Comparison of ENCODE assay signal across 28 cellular contexts in genomic region chr5:30498972-30499371, GRCh38.
"Had no signal": no experiment of that assay in that cellular context is flagged by ENCODE, and none has a peak within 500 bp of the region (broad histone marks: within the 10 kb centered on the region; RNA-seq: fewer than 3 reads in every experiment).

No MANE protein-coding gene starts in this region.

- H3K9me3 ChIP-seq: neutrophil, pancreas, psoas muscle, suprapubic skin, testis, transverse colon, upper lobe of right lung, uterus had no signal

- H3K4me1 ChIP-seq: pancreas, psoas muscle, spleen, suprapubic skin, testis, tibial artery, transverse colon, upper lobe of right lung, uterus had no signal

- H3K27me3 ChIP-seq: neutrophil, pancreas, spleen, suprapubic skin, testis, tibial artery, transverse colon, upper lobe of right lung, uterus had no signal

- ATAC-seq: naive thymus-derived CD8-positive, alpha-beta T cell; natural killer cell treated with Interleukin-12 subunit alpha and Interleukin-12 subunit beta and Interleukin-15 and Interleukin-18, amount 100 ng/mL, for 72 hours; pancreas; psoas muscle; right cardiac atrium; sciatic nerve; stimulated activated memory B cell treated with anti-CD40 and anti-IgM and Interleukin-4, amounts not matched to agents 10 μg/mL and 1 μg/mL and 100 μg/mL, for 72 hours; stimulated activated naive CD8-positive, alpha-beta T cell treated with anti-CD3 and anti-CD28 coated beads, Interleukin-15, amount 100 ng/mL, for 72 hours; stimulated activated naive CD8-positive, alpha-beta T cell treated with anti-CD3 and anti-CD28 coated beads, Interleukin-15, Interleukin-2, amounts not matched to agents 100 U/mL and 50 U/mL, for 24 hours; upper lobe of right lung had no signal

- H3K27ac ChIP-seq: neutrophil, pancreas, psoas muscle, skin epidermis, spleen, suprapubic skin, testis, tibial artery, transverse colon, upper lobe of right lung, uterus had no signal

- DNase-seq: naive thymus-derived CD8-positive, alpha-beta T cell; nephron progenitor cell; nucleus accumbens; pancreas; psoas muscle; right cardiac atrium; spleen; stimulated activated CD4-positive, alpha-beta T cell treated with anti-CD3 and anti-CD28 coated beads, Interleukin-12 subunit alpha, Interleukin-12 subunit beta, amount 100 ng/mL, for 4 hours; stimulated activated CD4-positive, alpha-beta T cell treated with anti-CD3 and anti-CD28 coated beads, Interleukin-1b, Interleukin-23, amount 100 ng/mL, for 48 hours; stimulated activated CD4-positive, alpha-beta T cell treated with anti-CD3 and anti-CD28 coated beads, Interleukin-4, amount 100 ng/mL, for 1 hour; stimulated activated CD4-positive, alpha-beta T cell treated with anti-CD3 and anti-CD28 coated beads, Interleukin-4, amount 100 ng/mL, for 4 hours; stimulated activated CD8-positive, alpha-beta memory T cell treated with anti-CD3 and anti-CD28 coated beads, Interleukin-4, amount 100 ng/mL, for 48 hours; stimulated activated naive CD4-positive, alpha-beta T cell; stimulated activated naive CD8-positive, alpha-beta T cell treated with anti-CD3 and anti-CD28 coated beads, Interleukin-15, amount 100 ng/mL, for 72 hours; stimulated activated naive CD8-positive, alpha-beta T cell treated with anti-CD3 and anti-CD28 coated beads, Interleukin-15, Interleukin-2, amounts not matched to agents 100 U/mL and 50 U/mL, for 24 hours; substantia nigra; testis; tibial artery; transverse colon; upper lobe of right lung; uterus had no signal

- H3K36me3 ChIP-seq: neutrophil, pancreas, spleen, suprapubic skin, tibial artery, transverse colon, upper lobe of right lung, uterus had no signal

- FAIRE-seq: pancreas had no signal

- H3K4me2 ChIP-seq: smooth muscle cell had no signal

- H3K4me3 ChIP-seq: pancreas, psoas muscle, skin epidermis, smooth muscle cell, spleen, suprapubic skin, testis, tibial artery, transverse colon, upper lobe of right lung, uterus had no signal
